Comparison of ENCODE assay signal across 27 cellular contexts in the genomic region with DNA sequence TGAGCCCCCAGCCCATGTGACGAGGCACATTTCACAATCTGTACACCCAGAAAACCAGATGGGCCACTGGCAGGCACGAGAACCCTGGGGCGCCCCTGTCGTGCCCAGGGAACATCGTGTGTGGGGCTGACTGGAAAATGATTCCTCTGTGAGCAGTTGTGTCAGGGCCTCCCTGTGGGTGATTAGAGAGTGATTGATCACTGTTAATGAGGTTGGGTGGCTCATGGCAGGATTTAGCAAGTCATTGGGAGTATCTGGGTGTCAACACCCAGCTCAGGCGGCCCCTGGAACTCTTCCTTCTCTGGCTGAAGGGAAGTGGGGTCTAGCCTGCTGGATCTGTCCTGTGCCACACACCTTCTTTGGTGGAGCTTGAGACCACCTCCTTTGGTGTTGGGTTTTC. TPM values are rescaled to one million over a fixed set of nuclear protein-coding genes. Genes with fewer than 3 reads are reported as not detected.
"Had no signal": no experiment of that assay in that cellular context is flagged by ENCODE, and none has a peak within 500 bp of the region (broad histone marks: within the 10 kb centered on the region; RNA-seq: fewer than 3 reads in every experiment).

No MANE protein-coding gene starts in this region.

- H3K27ac Mint-ChIP-seq: naive thymus-derived CD4-positive, alpha-beta T cell; nephron; neural progenitor cell; stimulated activated naive CD8-positive, alpha-beta T cell treated with anti-CD3 and anti-CD28 coated beads, Interleukin-15, amount 100 ng/mL, for 72 hours had no signal

- DNase-seq: dorsolateral prefrontal cortex; effector CD4-positive, alpha-beta T cell; gastrocnemius medialis; head of caudate nucleus; left cardiac atrium; left lung; mesendoderm; midbrain; naive thymus-derived CD4-positive, alpha-beta T cell; stimulated activated CD4-positive, alpha-beta T cell treated with anti-CD3 and anti-CD28 coated beads, Interleukin-12 subunit alpha, Interleukin-12 subunit beta, amount 100 ng/mL, for 4 hours; stimulated activated CD4-positive, alpha-beta T cell treated with anti-CD3 and anti-CD28 coated beads, Interleukin-1b, Interleukin-23, amount 100 ng/mL, for 48 hours; stimulated activated CD4-positive, alpha-beta T cell treated with anti-CD3 and anti-CD28 coated beads, Interleukin-4, amount 100 ng/mL, for 1 hour; stimulated activated CD8-positive, alpha-beta memory T cell treated with anti-CD3 and anti-CD28 coated beads, Interleukin-4, amount 100 ng/mL, for 48 hours; stimulated activated naive CD4-positive, alpha-beta T cell; stimulated activated naive CD8-positive, alpha-beta T cell treated with anti-CD3 and anti-CD28 coated beads, Interleukin-15, amount 100 ng/mL, for 72 hours; transverse colon had no signal

- H3K4me3 ChIP-seq: dorsolateral prefrontal cortex, gastrocnemius medialis, left lung, neural progenitor cell, prostate gland, right atrium auricular region, smooth muscle cell, suprapubic skin, transverse colon had no signal

- H3K9ac ChIP-seq: neural progenitor cell had no signal

- H3K27me3 ChIP-seq: right atrium auricular region, suprapubic skin had no signal

- ATAC-seq: gastrocnemius medialis; left cardiac atrium; left lung; naive thymus-derived CD4-positive, alpha-beta T cell; sciatic nerve; stimulated activated naive CD8-positive, alpha-beta T cell treated with anti-CD3 and anti-CD28 coated beads, Interleukin-15, amount 100 ng/mL, for 72 hours had no signal

- H3K4me3 Mint-ChIP-seq: naive thymus-derived CD4-positive, alpha-beta T cell; neural progenitor cell; stimulated activated naive CD8-positive, alpha-beta T cell treated with anti-CD3 and anti-CD28 coated beads, Interleukin-15, amount 100 ng/mL, for 72 hours had no signal

- H3K9me3 ChIP-seq: gastrocnemius medialis, left lung, prostate gland, right atrium auricular region, suprapubic skin, transverse colon had no signal

- H3K9me3 Mint-ChIP-seq: nephron; stimulated activated naive CD8-positive, alpha-beta T cell treated with anti-CD3 and anti-CD28 coated beads, Interleukin-15, amount 100 ng/mL, for 72 hours had no signal

- H3K27ac ChIP-seq: dorsolateral prefrontal cortex, gastrocnemius medialis, left lung, neural progenitor cell, prostate gland, right atrium auricular region, suprapubic skin, transverse colon had no signal

- H2AFZ ChIP-seq: neural progenitor cell had no signal

- H3K36me3 ChIP-seq: gastrocnemius medialis, left lung, neural progenitor cell, prostate gland, right atrium auricular region, suprapubic skin, transverse colon had no signal

- H3K36me3 Mint-ChIP-seq: naive thymus-derived CD4-positive, alpha-beta T cell; neural progenitor cell had no signal

- H3K4me2 ChIP-seq: neural progenitor cell, smooth muscle cell had no signal

RNA-seq across cellular contexts. Expression of gene GRHL3, which starts 5.7 kb away (rescaled TPM):
- total RNA-seq: fibroblast of villous mesenchyme; gastrocnemius medialis; glomerular endothelial cell; lung microvascular endothelial cell; naive thymus-derived CD4-positive, alpha-beta T cell; osteocyte; sciatic nerve; transverse colon had no signal
- polyA plus RNA-seq: naive thymus-derived CD4-positive, alpha-beta T cell had no signal
